Comparison of ENCODE assay signal across 13 cellular contexts in genomic region chr22:30573594-30574094, GRCh38. TPM values are rescaled to one million over a fixed set of nuclear protein-coding genes. Genes with fewer than 3 reads are reported as not detected.
DNase-seq lines count a peak whose midpoint lies in the region; ATAC-seq and TF ChIP-seq lines count a peak whose summit lies in the region.
"Had no signal": no experiment of that assay in that cellular context is flagged by ENCODE, and none has a peak within 500 bp of the region (broad histone marks: within the 10 kb centered on the region; RNA-seq: fewer than 3 reads in every experiment).

No MANE protein-coding gene starts in this region.

- H3K4me3 Mint-ChIP-seq in activated CD4-positive, alpha-beta T cell treated with anti-CD3 and anti-CD28 coated beads for 36 hours = no peak overlapping the region
- peak overlapping the region; percentile 31 for H3K4me3 Mint-ChIP-seq in mesothelial cell of epicardium
- H3K4me3 Mint-ChIP-seq: activated naive CD8-positive, alpha-beta T cell treated with anti-CD3 and anti-CD28 coated beads, Interleukin-2, amount 10 ng/mL, durations not matched to agents 7 days and 5 days had no signal

- CTCF ChIA-PET in activated CD4-positive, alpha-beta T cell treated with anti-CD3 and anti-CD28 coated beads for 36 hours (lab: Charles Lee) = interaction anchor here (0.6 kb wide), 1 partner anchor 267 kb away, joined by 4 read pairs; no protein-coding TSS in a partner anchor
- CTCF ChIA-PET in GM10248 (lab: Yijun Ruan, JAX) = no interaction called here

- H3K36me3 ChIP-seq in upper lobe of right lung = peaks cover 35% of the 10 kb centered on the region

- peak overlapping the region; percentile 67 to 95 for H3K27ac ChIP-seq in coronary artery
- H3K27ac ChIP-seq in upper lobe of right lung = peak overlapping the region; percentile 42
- H3K27ac ChIP-seq: SJSA1 had no signal

- TF ChIP-seq CTCF in coronary artery (IDR thresholded peaks at IDR 0.05) = no peak
- TF ChIP-seq CTCF in mesothelial cell of epicardium (IDR thresholded peaks at IDR 0.05; ENCODE audit: unreplicated experiment) = no peak
- TF ChIP-seq CTCF in upper lobe of right lung (IDR thresholded peaks at IDR 0.05) = no peak
- TF ChIP-seq CTCF in GM10248 (IDR thresholded peaks at IDR 0.05; ENCODE audit: control extremely low read depth, extremely low read depth, low read depth, missing control alignments) = no peak

- H3K36me3 Mint-ChIP-seq in activated CD4-positive, alpha-beta T cell treated with anti-CD3 and anti-CD28 coated beads for 36 hours (ENCODE audit: low read depth) = peaks cover 26% of the 10 kb centered on the region
- H3K36me3 Mint-ChIP-seq in mesothelial cell of epicardium = peaks cover 8% of the 10 kb centered on the region

- peaks cover 16% of the 10 kb centered on the region for H3K4me1 ChIP-seq in upper lobe of right lung
- H3K4me1 ChIP-seq: SJSA1 had no signal

- H3K4me3 ChIP-seq in coronary artery (peak overlapping the region; percentile 61), upper lobe of right lung (peak overlapping the region; percentile 16)
- H3K4me3 ChIP-seq: SJSA1 had no signal

- no peaks in the 10 kb centered on the region for H3K9me3 Mint-ChIP-seq in activated CD4-positive, alpha-beta T cell treated with anti-CD3 and anti-CD28 coated beads for 36 hours (ENCODE audit: low read depth)
- no peaks in the 10 kb centered on the region for H3K9me3 Mint-ChIP-seq in mesothelial cell of epicardium
- H3K9me3 Mint-ChIP-seq: activated naive CD8-positive, alpha-beta T cell treated with anti-CD3 and anti-CD28 coated beads, Interleukin-2, amount 10 ng/mL, durations not matched to agents 7 days and 5 days had no signal

- intact Hi-C loops in activated CD4-positive, alpha-beta T cell treated with anti-CD3 and anti-CD28 coated beads for 36 hours (cut with DNase I, micrococcal nuclease) = no loop called here
- intact Hi-C loops in upper lobe of right lung (cut with DNase I) = no loop called here

- no peaks in the 10 kb centered on the region for H3K27me3 ChIP-seq in upper lobe of right lung

- DNase-seq in activated CD4-positive, alpha-beta T cell treated with anti-CD3 and anti-CD28 coated beads for 36 hours = no peak
- DNase-seq in activated CD4-positive, alpha-beta T cell treated with anti-CD3 and anti-CD28 coated beads, Interleukin-2, amount 50 U/mL, for 1 hour = no peak
- DNase-seq in coronary artery (ENCODE audit: low spot score) (no peak), mesothelial cell of epicardium (ENCODE audit: low spot score in 2 of 2, unreplicated experiment in 2 of 2) (no peak), upper lobe of right lung (no peak), UCSD-AML1 (lab: John Stamatoyannopoulos, UW; ENCODE audit: unreplicated experiment) (no peak), GM10248 (ENCODE audit: extremely low spot score) (no peak)
- DNase-seq: activated CD4-positive, alpha-beta T cell treated with anti-CD3 and anti-CD28 coated beads, Interleukin-2, amount 50 U/mL, for 4 hours; activated naive CD8-positive, alpha-beta T cell treated with anti-CD3 and anti-CD28 coated beads, Interleukin-2, amount 10 ng/mL, durations not matched to agents 7 days and 5 days; effector memory CD4-positive, alpha-beta T cell; NCI-H187 treated with DMSO at 0.1 percent for 48 hours had no signal

- peaks cover 6% of the 10 kb centered on the region for H3K4me1 Mint-ChIP-seq in activated CD4-positive, alpha-beta T cell treated with anti-CD3 and anti-CD28 coated beads for 36 hours
- peaks cover 2% of the 10 kb centered on the region for H3K4me1 Mint-ChIP-seq in mesothelial cell of epicardium

- POLR2A ChIA-PET in activated CD4-positive, alpha-beta T cell treated with anti-CD3 and anti-CD28 coated beads for 36 hours (lab: Charles Lee) = no interaction called here
- POLR2A ChIA-PET in GM10248 (lab: Yijun Ruan, JAX) = no interaction called here

- H3K9me3 ChIP-seq in upper lobe of right lung = no peaks in the 10 kb centered on the region
- H3K9me3 ChIP-seq: SJSA1 had no signal

- peak; percentile 26 for ATAC-seq in activated CD4-positive, alpha-beta T cell treated with anti-CD3 and anti-CD28 coated beads for 36 hours
- ATAC-seq in upper lobe of right lung (peak; percentile 43), HG03469 (IDR thresholded peaks at IDR 0.05; ENCODE audit: unreplicated experiment) (no peak)

- no peaks in the 10 kb centered on the region for H3K27me3 Mint-ChIP-seq in activated CD4-positive, alpha-beta T cell treated with anti-CD3 and anti-CD28 coated beads for 36 hours
- H3K27me3 Mint-ChIP-seq in mesothelial cell of epicardium (ENCODE audit: low read depth) = peaks cover 43% of the 10 kb centered on the region

- H3K27ac Mint-ChIP-seq in activated CD4-positive, alpha-beta T cell treated with anti-CD3 and anti-CD28 coated beads for 36 hours = no peak overlapping the region
- H3K27ac Mint-ChIP-seq in mesothelial cell of epicardium = no peak overlapping the region
- H3K27ac Mint-ChIP-seq: activated naive CD8-positive, alpha-beta T cell treated with anti-CD3 and anti-CD28 coated beads, Interleukin-2, amount 10 ng/mL, durations not matched to agents 7 days and 5 days had no signal

RNA-seq across cellular contexts. Expression of gene GAL3ST1, which starts 0.8 kb away (rescaled TPM):
- not detected for total RNA-seq in activated CD4-positive, alpha-beta T cell treated with anti-CD3 and anti-CD28 coated beads for 36 hours
- total RNA-seq in mesothelial cell of epicardium = 0.36 to 0.81 TPM (median 0.40 TPM) in 3 replicates
- 2.5 TPM for total RNA-seq in upper lobe of right lung
- total RNA-seq: SJSA1 had no signal

RNA-seq across cellular contexts. Expression of gene PES1, which starts 18.1 kb away (rescaled TPM):
- total RNA-seq in activated CD4-positive, alpha-beta T cell treated with anti-CD3 and anti-CD28 coated beads for 36 hours = 100 to 1,000 TPM; 134 to 137 TPM
- total RNA-seq in mesothelial cell of epicardium = 66.5 to 68.2 TPM (median 68.1 TPM) in 3 replicates
- total RNA-seq in upper lobe of right lung = 46.5 TPM

RNA-seq across cellular contexts. Expression of gene SEC14L6, which starts 27.1 kb away (rescaled TPM):
- total RNA-seq in activated CD4-positive, alpha-beta T cell treated with anti-CD3 and anti-CD28 coated beads for 36 hours = not detected
- 2.0 to 2.3 TPM (median 2.1 TPM) in 3 replicates for total RNA-seq in mesothelial cell of epicardium
- total RNA-seq in upper lobe of right lung = 17.2 TPM
- total RNA-seq: SJSA1 had no signal

RNA-seq across cellular contexts. Expression of gene TCN2, which starts 33.3 kb away (rescaled TPM):
- total RNA-seq in activated CD4-positive, alpha-beta T cell treated with anti-CD3 and anti-CD28 coated beads for 36 hours = under 1 TPM; 0.12 to 0.32 TPM
- total RNA-seq in mesothelial cell of epicardium = 15.3 to 15.5 TPM (median 15.4 TPM) in 3 replicates
- 43.4 TPM for total RNA-seq in upper lobe of right lung
